Comparison of ENCODE assay signal across 22 cellular contexts in the genomic region with DNA sequence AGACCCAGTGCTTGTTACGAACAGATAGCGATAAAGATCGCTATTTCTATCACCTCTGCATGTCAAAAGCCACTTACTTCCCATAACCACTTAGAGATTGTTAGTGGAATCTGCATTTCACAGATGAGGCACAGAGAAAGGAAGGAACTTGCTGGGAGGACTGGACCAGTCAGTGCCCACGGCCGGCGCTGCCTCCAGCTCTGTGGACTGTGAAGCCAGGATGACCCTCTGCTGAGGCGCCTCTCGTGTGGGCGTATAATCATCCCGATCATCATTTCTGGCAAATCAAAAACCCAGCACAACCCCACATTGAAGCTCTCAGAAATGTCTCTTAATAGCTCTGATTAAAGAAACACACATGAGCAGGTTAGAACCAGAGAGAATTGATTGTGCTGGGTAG.
DNase-seq lines count a peak whose midpoint lies in the region; ATAC-seq and TF ChIP-seq lines count a peak whose summit lies in the region.
"Had no signal": no experiment of that assay in that cellular context is flagged by ENCODE, and none has a peak within 500 bp of the region (broad histone marks: within the 10 kb centered on the region; RNA-seq: fewer than 3 reads in every experiment).

No MANE protein-coding gene starts in this region.

- H3K27ac Mint-ChIP-seq in chondrocyte (ENCODE audit: unreplicated experiment): no peak overlapping the region
- H3K27ac Mint-ChIP-seq: CD4-positive, CD25-positive, alpha-beta regulatory T cell; CD8-positive, alpha-beta memory T cell had no signal

- no peak overlapping the region for H3K4me2 ChIP-seq in neuronal stem cell (ENCODE audit: insufficient read depth, low read length, poor library complexity, severe bottlenecking)

- H3K18ac ChIP-seq in neuronal stem cell (ENCODE audit: low read length): peak overlapping the region; percentile 25

- no peak overlapping the region for H2AFZ ChIP-seq in neuronal stem cell (ENCODE audit: low read length)
- H2AFZ ChIP-seq: GM23248 had no signal

- H3K36me3 Mint-ChIP-seq in chondrocyte (ENCODE audit: low read depth): no peaks in the 10 kb centered on the region
- H3K36me3 Mint-ChIP-seq: CD4-positive, CD25-positive, alpha-beta regulatory T cell; CD8-positive, alpha-beta memory T cell had no signal

- no peak overlapping the region for H3K14ac ChIP-seq in neuronal stem cell (ENCODE audit: low read length)

- H3K27me3 Mint-ChIP-seq in chondrocyte (ENCODE audit: low read depth): peaks cover 24% of the 10 kb centered on the region
- H3K27me3 Mint-ChIP-seq: CD4-positive, CD25-positive, alpha-beta regulatory T cell had no signal

- peaks cover 90% of the 10 kb centered on the region for H3K27me3 ChIP-seq in left ventricle myocardium inferior (ENCODE audit: low read depth)
- H3K27me3 ChIP-seq in heart left ventricle: peaks cover 17 to 61% (median 27%) of the 10 kb centered on the region in 9 donors
- peaks cover 0 to 20% (median 0%) of the 10 kb centered on the region in 3 experiments for H3K27me3 ChIP-seq in neuronal stem cell (ENCODE audit: control insufficient read depth in 3 of 3, insufficient read depth in 3 of 3, low read depth in 1 of 3, low read length in 3 of 3)
- H3K27me3 ChIP-seq in upper lobe of right lung: peaks cover 47% of the 10 kb centered on the region

- H3K9me3 ChIP-seq in left ventricle myocardium inferior (replicated peaks) (no peaks in the 10 kb centered on the region), heart left ventricle (no peaks in the 10 kb centered on the region), neuronal stem cell (replicated peaks in 1 of 2; ENCODE audit: control insufficient read depth in 2 of 2, insufficient read depth in 1 of 2, low read depth in 1 of 2, low read length in 2 of 2) (no peaks in the 10 kb centered on the region), upper lobe of right lung (no peaks in the 10 kb centered on the region)
- H3K9me3 ChIP-seq: BLaER1 treated with 17β-estradiol and CSF1 and Interleukin-3, amounts not matched to agents 10 nM and 100 nM had no signal

- no peaks in the 10 kb centered on the region for H3K9me3 Mint-ChIP-seq in chondrocyte (ENCODE audit: low read depth)

- H3K36me3 ChIP-seq in left ventricle myocardium inferior (no peaks in the 10 kb centered on the region), heart left ventricle (no peaks in the 10 kb centered on the region), neuronal stem cell (replicated peaks in 1 of 2; ENCODE audit: control insufficient read depth in 2 of 2, insufficient read depth in 2 of 2, low read length in 2 of 2) (no peaks in the 10 kb centered on the region), upper lobe of right lung (no peaks in the 10 kb centered on the region)
- H3K36me3 ChIP-seq: BLaER1 treated with 17β-estradiol and CSF1 and Interleukin-3, amounts not matched to agents 10 nM and 100 nM had no signal

- no peak overlapping the region for H3K23ac ChIP-seq in neuronal stem cell (ENCODE audit: low read depth, low read length, poor library complexity)

- no peak for TF ChIP-seq CTCF in left ventricle myocardium inferior (IDR thresholded peaks at IDR 0.05; ENCODE audit: borderline replicate concordance)
- no peak for TF ChIP-seq CTCF in heart left ventricle (IDR thresholded peaks at IDR 0.05)
- TF ChIP-seq CTCF in chondrocyte (IDR thresholded peaks at IDR 0.05): no peak
- TF ChIP-seq CTCF in upper lobe of right lung (IDR thresholded peaks at IDR 0.05): no peak
- no peak for TF ChIP-seq CTCF in GM13976 (IDR thresholded peaks at IDR 0.05; ENCODE audit: borderline replicate concordance, control extremely low read depth, extremely low read depth, insufficient read depth, missing control alignments)

- H4K91ac ChIP-seq in neuronal stem cell (ENCODE audit: low read depth, low read length, poor library complexity): no peak overlapping the region

- H2BK12ac ChIP-seq in neuronal stem cell (ENCODE audit: low read length): no peak overlapping the region

- H3K4me3 Mint-ChIP-seq in chondrocyte (ENCODE audit: unreplicated experiment): no peak overlapping the region
- H3K4me3 Mint-ChIP-seq: CD4-positive, CD25-positive, alpha-beta regulatory T cell; CD8-positive, alpha-beta memory T cell had no signal

- H3K79me1 ChIP-seq in neuronal stem cell (ENCODE audit: low read depth, low read length): peaks cover 1% of the 10 kb centered on the region

- no peak overlapping the region for H3K9ac ChIP-seq in neuronal stem cell (ENCODE audit: low read depth, low read length, poor library complexity)
- H3K9ac ChIP-seq: BLaER1 treated with 17β-estradiol and CSF1 and Interleukin-3, amounts not matched to agents 10 nM and 100 nM; GM23248 had no signal

- TF ChIP-seq POLR2A in heart left ventricle (IDR thresholded peaks at IDR 0.05): no peak

- H3K4me1 Mint-ChIP-seq in chondrocyte (ENCODE audit: low read depth): peaks cover 11% of the 10 kb centered on the region
- H3K4me1 Mint-ChIP-seq: CD8-positive, alpha-beta memory T cell had no signal

- H2BK120ac ChIP-seq in neuronal stem cell (ENCODE audit: low read depth, low read length): no peak overlapping the region

- no peak overlapping the region for H2AK5ac ChIP-seq in neuronal stem cell (ENCODE audit: low read depth, low read length)

- H3K4me1 ChIP-seq in left ventricle myocardium inferior (peaks cover 9% of the 10 kb centered on the region), heart left ventricle (peaks cover 0 to 12% (median 5%) of the 10 kb centered on the region in 12 donors), neuronal stem cell (ENCODE audit: control insufficient read depth in 2 of 2, insufficient read depth in 1 of 2, low read depth in 1 of 2, low read length in 2 of 2) (peaks cover 12 to 41% of the 10 kb centered on the region in 2 donors), upper lobe of right lung (no peaks in the 10 kb centered on the region)

- no peak overlapping the region for H2BK15ac ChIP-seq in neuronal stem cell (ENCODE audit: low read length)

- WGBS in heart left ventricle, 4 donors: 66 to 69% (median 67%) methylated on average over 10 of the region's 10 CpGs
- WGBS in neuronal stem cell (ENCODE audit: extremely low coverage in 2 of 2, insufficient read length in 2 of 2, insufficient replicate concordance in 1 of 2), 2 donors: no CpG with 5 or more reads among the region's 10 CpGs

- no peak overlapping the region for H4K8ac ChIP-seq in neuronal stem cell (ENCODE audit: low read depth, low read length)

- no peak overlapping the region for H3K27ac ChIP-seq in left ventricle myocardium inferior (replicated peaks)
- no peak overlapping the region for H3K27ac ChIP-seq in heart left ventricle
- no peak overlapping the region for H3K27ac ChIP-seq in neuronal stem cell (replicated peaks; ENCODE audit: low read length)
- no peak overlapping the region for H3K27ac ChIP-seq in upper lobe of right lung
- H3K27ac ChIP-seq: BLaER1 treated with 17β-estradiol and CSF1 and Interleukin-3, amounts not matched to agents 10 nM and 100 nM; GM23248; HL-60 had no signal

- DNase-seq in left ventricle myocardium inferior (peak; percentile 7), heart left ventricle (no peak), chondrocyte (ENCODE audit: low spot score) (peak; percentile 59), neuronal stem cell (ENCODE audit: low spot score) (no peak), upper lobe of right lung (peak; percentile 26), GM13976 (ENCODE audit: low spot score) (no peak)
- DNase-seq: 8988T; CD4-positive, CD25-positive, alpha-beta regulatory T cell; COR-L47; DMS 273 treated with DMSO at 0.1 percent for 48 hours; DMS53; DND-41; EL; GM23248; HCEC 1CT; IMR-90 had no signal

- in situ Hi-C loops in GM13976 (cut with MboI; ENCODE audit: low sequenced_read_pairs, unreplicated experiment): no loop called here

- H3K4me3 ChIP-seq in left ventricle myocardium inferior (no peak overlapping the region), heart left ventricle (no peak overlapping the region), neuronal stem cell (ENCODE audit: low read length in 2 of 2) (no peak overlapping the region), upper lobe of right lung (no peak overlapping the region)
- H3K4me3 ChIP-seq: BLaER1 treated with 17β-estradiol and CSF1 and Interleukin-3, amounts not matched to agents 10 nM and 100 nM; GM12878; GM23248 had no signal

- H3K4ac ChIP-seq in neuronal stem cell (ENCODE audit: low read length): no peak overlapping the region

- H2BK5ac ChIP-seq in neuronal stem cell (ENCODE audit: low read length): no peak overlapping the region

- ATAC-seq in heart left ventricle (no peak), upper lobe of right lung (no peak), HG03196 (IDR thresholded peaks at IDR 0.05; ENCODE audit: unreplicated experiment) (no peak)
- ATAC-seq in activated CD4-positive, CD25-positive, alpha-beta regulatory T cell treated with anti-CD3 and anti-CD28 coated beads, Interleukin-2, amount 50 U/mL, for 24 hours: no peak
- ATAC-seq: GM12878 had no signal

- intact Hi-C loops in left ventricle myocardium inferior (cut with micrococcal nuclease) (no loop called here), heart left ventricle (cut with DNase I) (no loop called here), upper lobe of right lung (cut with DNase I) (no loop called here)

Comparison
In these comparisons a context has a peak if more than half of its experiments do, and no peak if none do; other contexts are left out.
1. DNase-seq: peak in left ventricle myocardium inferior (single experiment), chondrocyte (single experiment) and upper lobe of right lung (single experiment); none in heart left ventricle (0 of 5), neuronal stem cell (single experiment) and GM13976 (single experiment).